8 cellular contexts compared by ENCODE assay signal in genomic region chr7:45203947-45204445, GRCh38. TPM values are rescaled to one million over a fixed set of nuclear protein-coding genes. Genes with fewer than 3 reads are reported as not detected.
DNase-seq lines count a peak whose midpoint lies in the region; ATAC-seq and TF ChIP-seq lines count a peak whose summit lies in the region.

No MANE protein-coding gene starts in this region.

- H3K27ac ChIP-seq in breast epithelium (peak overlapping the region; percentile 38 to 69), smooth muscle cell (ENCODE audit: low read depth) (peak overlapping the region; percentile 1), caudate nucleus (ENCODE audit: low read depth, low read length) (no peak overlapping the region)

- H4K20me1 ChIP-seq in smooth muscle cell (ENCODE audit: low read depth), result no peaks in the 10 kb centered on the region

- H3K27me3 ChIP-seq in breast epithelium, result no peaks in the 10 kb centered on the region
- H3K27me3 ChIP-seq in smooth muscle cell (ENCODE audit: low read depth), result peaks cover 29% of the 10 kb centered on the region

- no peak for TF ChIP-seq POLR2A in breast epithelium (IDR thresholded peaks at IDR 0.05)

- no peaks in the 10 kb centered on the region for H3K9me3 ChIP-seq in breast epithelium
- no peaks in the 10 kb centered on the region for H3K9me3 ChIP-seq in smooth muscle cell (replicated peaks; ENCODE audit: low read depth)

- intact Hi-C loops in breast epithelium (cut with DNase I; ENCODE audit: low total_unique reads), result no loop called here

- peak overlapping the region; percentile 59 for H3K27ac Mint-ChIP-seq in activated T-cell treated with anti-CD3 and anti-CD28 coated beads, Interleukin-2, amount 50 U/mL, for 72 hours
- no peak overlapping the region for H3K27ac Mint-ChIP-seq in progenitor cell of endocrine pancreas

- no peaks in the 10 kb centered on the region for H3F3A ChIP-seq in smooth muscle cell (ENCODE audit: low read depth)

- H3K4me2 ChIP-seq in smooth muscle cell, result peak overlapping the region; percentile 41

- H3K4me3 ChIP-seq in breast epithelium (peak overlapping the region; percentile 33 to 55 (median 39)), smooth muscle cell (no peak overlapping the region)

- no peaks in the 10 kb centered on the region for H3K79me2 ChIP-seq in smooth muscle cell (ENCODE audit: low read depth)

- peaks cover 41% of the 10 kb centered on the region for H3K27me3 Mint-ChIP-seq in activated T-cell treated with anti-CD3 and anti-CD28 coated beads, Interleukin-2, amount 50 U/mL, for 72 hours (ENCODE audit: low read depth)
- peaks cover 51% of the 10 kb centered on the region for H3K27me3 Mint-ChIP-seq in progenitor cell of endocrine pancreas

- TF ChIP-seq CTCF in breast epithelium (IDR thresholded peaks at IDR 0.05), result no peak
- TF ChIP-seq CTCF in smooth muscle cell (IDR thresholded peaks at IDR 0.05; ENCODE audit: borderline replicate concordance, insufficient read depth, poor library complexity, severe bottlenecking), result no peak
- no peak for TF ChIP-seq CTCF in progenitor cell of endocrine pancreas (IDR thresholded peaks at IDR 0.05; ENCODE audit: unreplicated experiment)

- peak; percentile 93 for ATAC-seq in activated T-cell treated with anti-CD3 and anti-CD28 coated beads, Interleukin-2, amount 50 U/mL, for 72 hours (replicated peaks in 1 of 2)
- peak; percentile 94 for ATAC-seq in HG03378 (IDR thresholded peaks at IDR 0.05; ENCODE audit: unreplicated experiment)

- H3K9ac ChIP-seq in smooth muscle cell (ENCODE audit: low read depth), result no peak overlapping the region

- H3K4me1 Mint-ChIP-seq in activated T-cell treated with anti-CD3 and anti-CD28 coated beads, Interleukin-2, amount 50 U/mL, for 72 hours (ENCODE audit: low read depth), result peaks cover 44% of the 10 kb centered on the region
- no peaks in the 10 kb centered on the region for H3K4me1 Mint-ChIP-seq in progenitor cell of endocrine pancreas (ENCODE audit: low read depth)

- WGBS in smooth muscle cell (ENCODE audit: low lambda C conversion rate), result 46% methylated on average over 2 of the region's 2 CpGs

- H3K4me1 ChIP-seq in breast epithelium, result no peaks in the 10 kb centered on the region
- no peaks in the 10 kb centered on the region for H3K4me1 ChIP-seq in smooth muscle cell (ENCODE audit: low read depth)

- H2AFZ ChIP-seq in smooth muscle cell (ENCODE audit: low read depth), result peak overlapping the region; percentile 44

- H3K36me3 Mint-ChIP-seq in activated T-cell treated with anti-CD3 and anti-CD28 coated beads, Interleukin-2, amount 50 U/mL, for 72 hours (ENCODE audit: insufficient read depth in 2 of 2), result no peaks in the 10 kb centered on the region
- no peaks in the 10 kb centered on the region for H3K36me3 Mint-ChIP-seq in progenitor cell of endocrine pancreas (ENCODE audit: insufficient read depth)

- DNase-seq in activated T-cell treated with anti-CD3 and anti-CD28 coated beads, Interleukin-2, amount 50 U/mL, for 72 hours, result no peak
- DNase-seq in activated T-cell treated with anti-CD3 and anti-CD28 coated beads, Interleukin-2, amount 50 U/mL, for 1 hour, result no peak
- DNase-seq in breast epithelium (ENCODE audit: low spot score in 2 of 2) (no peak), smooth muscle cell (lab: John Stamatoyannopoulos, UW; ENCODE audit: unreplicated experiment) (no peak), caudate nucleus (lab: John Stamatoyannopoulos, UW) (no peak), progenitor cell of endocrine pancreas (ENCODE audit: low spot score, unreplicated experiment) (no peak)
- DNase-seq in stimulated activated naive CD4-positive, alpha-beta T cell treated with Interleukin-2 at 50 U/mL for 16 hours (lab: John Stamatoyannopoulos, UW), result no peak

- peak overlapping the region; percentile 41 to 59 for H3K4me3 Mint-ChIP-seq in activated T-cell treated with anti-CD3 and anti-CD28 coated beads, Interleukin-2, amount 50 U/mL, for 72 hours
- H3K4me3 Mint-ChIP-seq in progenitor cell of endocrine pancreas (ENCODE audit: low read depth), result no peak overlapping the region

- no peaks in the 10 kb centered on the region for H3K9me3 Mint-ChIP-seq in activated T-cell treated with anti-CD3 and anti-CD28 coated beads, Interleukin-2, amount 50 U/mL, for 72 hours
- H3K9me3 Mint-ChIP-seq in progenitor cell of endocrine pancreas (ENCODE audit: low read depth), result no peaks in the 10 kb centered on the region

- H3K36me3 ChIP-seq in breast epithelium, result no peaks in the 10 kb centered on the region
- no peaks in the 10 kb centered on the region for H3K36me3 ChIP-seq in smooth muscle cell (ENCODE audit: low read depth)

RNA-seq across cellular contexts. Expression of gene RAMP3, which starts 46.4 kb away (rescaled TPM):
- under 1 TPM in 1 of 2 donors, not detected in 1; 0.50 TPM for total RNA-seq in activated T-cell treated with anti-CD3 and anti-CD28 coated beads, Interleukin-2, amount 50 U/mL, for 72 hours
- total RNA-seq in breast epithelium (100 to 1,000 TPM in 1 of 3 donors, 10 to 100 TPM in 2; 11.7 to 103 (median 76.8) TPM), smooth muscle cell (not detected in 2 replicates), progenitor cell of endocrine pancreas (not detected in 2 replicates)
- polyA plus RNA-seq in smooth muscle cell, result not detected in 2 replicates

Comparison
In these comparisons a context has a peak if more than half of its experiments do, and no peak if none do; other contexts are left out.
1. RNA of gene RAMP3, which starts 46.4 kb away (total RNA-seq): 11.7 to 103 TPM in breast epithelium; 0.50 TPM in activated T-cell treated with anti-CD3 and anti-CD28 coated beads, Interleukin-2, amount 50 U/mL, for 72 hours, not detected in smooth muscle cell and not detected in progenitor cell of endocrine pancreas; every median in the first group is over 4 times any median in the second.